Comparison of ENCODE assay signal across 8 cellular contexts in genomic region chr21:45973475-45974072, GRCh38. TPM values are rescaled to one million over a fixed set of nuclear protein-coding genes. Genes with fewer than 3 reads are reported as not detected.
DNase-seq lines count a peak whose midpoint lies in the region; ATAC-seq and TF ChIP-seq lines count a peak whose summit lies in the region.

No MANE protein-coding gene starts in this region.

- peak; percentile 34 to 65 for TF ChIP-seq POLR2A in uterus (IDR thresholded peaks at IDR 0.05)

- WGBS in right cardiac atrium, result 2% methylated on average over 38 of the region's 38 CpGs

- POLR2A ChIA-PET in GM10248 (lab: Yijun Ruan, JAX), result no interaction called here

- H3K4me1 ChIP-seq in right cardiac atrium (ENCODE audit: control insufficient read depth, insufficient read depth, low read length) (peaks cover 5% of the 10 kb centered on the region), uterus (peaks cover 14 to 28% of the 10 kb centered on the region in 2 donors)

- H3K27ac ChIP-seq in angular gyrus (ENCODE audit: low read depth, low read length) (peak overlapping the region; percentile 78), right cardiac atrium (ENCODE audit: low read length) (peak overlapping the region; percentile 92), uterus (peak overlapping the region; percentile 96 to 98)

- H3K27me3 ChIP-seq in right cardiac atrium (ENCODE audit: control insufficient read depth, insufficient read depth) (no peaks in the 10 kb centered on the region), uterus (no peaks in the 10 kb centered on the region)

- ATAC-seq in right cardiac atrium (peak; percentile 56 to 57), GM21737 (IDR thresholded peaks at IDR 0.05; ENCODE audit: unreplicated experiment) (no peak)

- peak; percentile 84 for DNase-seq in GM10248 (ENCODE audit: extremely low spot score)
- peak; percentile 35 to 61 for DNase-seq in Kasumi-1 (lab: John Stamatoyannopoulos, UW)
- DNase-seq in T-helper 2 cell, result peak; percentile 47 to 70 (median 63)
- DNase-seq in right cardiac atrium, result peak; percentile 90 to 95 (median 94)
- DNase-seq in retina, result peak; percentile 95
- DNase-seq in uterus, result peak; percentile 92 to 94

- H3K4me3 ChIP-seq in right cardiac atrium (ENCODE audit: low read length) (peak overlapping the region; percentile 57), uterus (peak overlapping the region; percentile 31 to 60)

- H3K9me3 ChIP-seq in right cardiac atrium (ENCODE audit: control insufficient read depth, low read length) (no peaks in the 10 kb centered on the region), uterus (no peaks in the 10 kb centered on the region)

- CTCF ChIA-PET in GM10248 (lab: Yijun Ruan, JAX), result interaction anchor here (0.9 to 2.0 kb wide), 7 partner anchors 14 to 1173 kb away, joined by 3 to 11 read pairs (median 3); no protein-coding TSS in a partner anchor

- intact Hi-C loops in right cardiac atrium (cut with DNase I) (loop anchor here in 2 of 4 donors (5.0 to 10.0 kb wide), 2 partner anchors 124 to 311 kb away; partner anchors contain the start of genes COL6A2 (in 1 of the 2), MCM3AP (in 1 of the 2) and YBEY (in 1 of the 2)), uterus (cut with DNase I; ENCODE audit: low total_unique reads) (loop anchor here (10.0 kb wide), 1 partner anchor 251 kb away; the partner anchor contains the start of gene LSS)

- no peaks in the 10 kb centered on the region for H3K36me3 ChIP-seq in uterus

- peak; percentile 75 for TF ChIP-seq CTCF in GM10248 (IDR thresholded peaks at IDR 0.05; ENCODE audit: control extremely low read depth, extremely low read depth, low read depth, missing control alignments)
- peak; percentile 74 to 83 (median 76) for TF ChIP-seq CTCF in uterus (IDR thresholded peaks at IDR 0.05)

RNA-seq across cellular contexts. Expression of gene COL6A1, which starts 8.0 kb away (rescaled TPM):
- total RNA-seq in right cardiac atrium (100 to 1,000 TPM; 112 to 192 (median 171) TPM), uterus (1,000 to 10,000 TPM in 1 of 4 donors, 100 to 1,000 TPM in 3; 621 to 1,160 (median 804) TPM)
- polyA plus RNA-seq in right cardiac atrium, result 165 TPM
